21 cellular contexts compared by ENCODE assay signal in the genomic region with DNA sequence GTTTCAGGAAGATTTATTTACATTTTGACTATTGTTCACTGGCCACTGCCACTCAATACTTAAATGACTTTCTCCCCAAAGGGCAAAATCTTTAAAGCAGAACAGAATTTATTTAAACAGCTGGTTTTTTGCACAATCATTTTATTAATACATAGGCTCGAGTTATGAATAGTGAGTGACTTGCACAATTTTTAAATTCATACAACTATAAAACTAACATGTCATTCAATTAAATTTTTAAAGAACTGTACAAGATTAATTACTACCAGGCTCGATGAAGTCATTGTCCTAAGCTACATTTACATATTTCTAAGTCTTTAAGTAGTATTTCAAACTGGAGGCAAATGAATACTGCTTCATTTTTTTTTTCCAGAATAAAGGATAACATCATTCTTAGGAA.
"Had no signal": no experiment of that assay in that cellular context is flagged by ENCODE, and none has a peak within 500 bp of the region (broad histone marks: within the 10 kb centered on the region; RNA-seq: fewer than 3 reads in every experiment).

No MANE protein-coding gene starts in this region.

- DNase-seq: activated CD4-positive, alpha-beta memory T cell treated with anti-CD3 and anti-CD28 coated beads for 36 hours; activated CD4-positive, alpha-beta T cell treated with anti-CD3 and anti-CD28 coated beads, Interleukin-2, amount 10 ng/mL, durations not matched to agents 7 days and 5 days; activated CD4-positive, CD25-positive, alpha-beta regulatory T cell; activated effector memory CD4-positive, alpha-beta T cell treated with anti-CD3 and anti-CD28 coated beads, Interleukin-2, amount 50 U/mL, for 16 hours; activated naive CD4-positive, alpha-beta T cell treated with Interleukin-2 at 50 U/mL for 16 hours; activated naive CD8-positive, alpha-beta T cell treated with anti-CD3 and anti-CD28 coated beads, Interleukin-2, amount 50 U/mL, for 24 hours; activated T-cell treated with anti-CD3 and anti-CD28 coated beads, Interleukin-2, amount 50 U/mL, for 4 hours; amniotic stem cell; Karpas-422; MM.1S; NCI-H1105; NCI-H1436; NCI-H1694 treated with DMSO at 0.1 percent for 48 hours; NCI-H2029 treated with DMSO at 0.1 percent for 48 hours; NCI-H345; NCI-H510A; NCI-H69; SIG-M5; T-cell had no signal

- ATAC-seq: activated naive CD4-positive, alpha-beta T cell treated with anti-CD3 and anti-CD28 coated beads, Interleukin-2, amount 50 U/mL, for 72 hours; activated naive CD8-positive, alpha-beta T cell treated with anti-CD3 and anti-CD28 coated beads, Interleukin-2, amount 50 U/mL, for 24 hours; activated T-cell treated with anti-CD3 and anti-CD28 coated beads, Interleukin-2, amount 50 U/mL, for 4 hours; T-cell had no signal

- H3K27ac ChIP-seq: VCaP had no signal
